Comparison of ENCODE assay signal across 14 cellular contexts in the genomic region with DNA sequence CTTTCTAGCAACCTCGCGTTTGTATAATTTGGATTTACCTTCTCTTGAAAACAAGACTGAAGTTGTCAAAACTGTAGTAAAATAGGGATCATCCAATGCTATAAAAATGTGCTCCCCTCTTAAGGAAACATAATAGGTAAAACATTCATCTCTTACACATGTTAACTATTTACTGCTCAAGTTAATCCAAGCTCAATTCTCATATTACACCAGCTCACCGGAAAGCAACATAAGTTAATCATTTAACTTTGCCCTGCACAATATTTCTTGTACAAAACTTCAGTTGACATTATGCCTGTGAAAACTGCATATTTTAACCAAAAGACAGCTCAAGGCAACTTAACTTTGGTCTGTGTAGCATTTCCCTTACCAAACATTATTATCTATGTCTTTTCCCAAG.
"Had no signal": no experiment of that assay in that cellular context is flagged by ENCODE, and none has a peak within 500 bp of the region (broad histone marks: within the 10 kb centered on the region; RNA-seq: fewer than 3 reads in every experiment).

No MANE protein-coding gene starts in this region.

- H3K27me3 ChIP-seq: adrenal gland, breast epithelium, gastroesophageal sphincter, heart right ventricle, right lobe of liver, stomach had no signal

- ATAC-seq: gastroesophageal sphincter, heart right ventricle, right lobe of liver had no signal

- H3K9me3 ChIP-seq: adrenal gland, breast epithelium, gastroesophageal sphincter, heart right ventricle, left ventricle myocardium inferior, right lobe of liver, stomach had no signal

- H3K4me2 ChIP-seq: smooth muscle cell had no signal

- H3K27ac ChIP-seq: adrenal gland, breast epithelium, coronary artery, gastroesophageal sphincter, heart right ventricle, left ventricle myocardium inferior, right lobe of liver, stomach, VCaP had no signal

- H3K36me3 ChIP-seq: adrenal gland, breast epithelium, gastroesophageal sphincter, heart right ventricle, left ventricle myocardium inferior, right lobe of liver, stomach had no signal

- H3K4me3 ChIP-seq: adrenal gland, breast epithelium, coronary artery, gastroesophageal sphincter, heart right ventricle, left ventricle myocardium inferior, right lobe of liver, smooth muscle cell, stomach had no signal

- H3K4me1 ChIP-seq: adrenal gland, breast epithelium, gastroesophageal sphincter, heart right ventricle, left ventricle myocardium inferior, right lobe of liver, stomach had no signal

- DNase-seq: activated CD4-positive, alpha-beta T cell treated with anti-CD3 and anti-CD28 coated beads for 1 hour; activated gamma-delta T cell; adrenal gland; heart right ventricle; left ventricle myocardium inferior; right lobe of liver; stimulated activated CD4-positive, alpha-beta T cell treated with anti-CD3 and anti-CD28 coated beads, Interleukin-4, amount 100 ng/mL, for 1 hour; stomach; T-helper 2 cell had no signal
